In the genomic region with DNA sequence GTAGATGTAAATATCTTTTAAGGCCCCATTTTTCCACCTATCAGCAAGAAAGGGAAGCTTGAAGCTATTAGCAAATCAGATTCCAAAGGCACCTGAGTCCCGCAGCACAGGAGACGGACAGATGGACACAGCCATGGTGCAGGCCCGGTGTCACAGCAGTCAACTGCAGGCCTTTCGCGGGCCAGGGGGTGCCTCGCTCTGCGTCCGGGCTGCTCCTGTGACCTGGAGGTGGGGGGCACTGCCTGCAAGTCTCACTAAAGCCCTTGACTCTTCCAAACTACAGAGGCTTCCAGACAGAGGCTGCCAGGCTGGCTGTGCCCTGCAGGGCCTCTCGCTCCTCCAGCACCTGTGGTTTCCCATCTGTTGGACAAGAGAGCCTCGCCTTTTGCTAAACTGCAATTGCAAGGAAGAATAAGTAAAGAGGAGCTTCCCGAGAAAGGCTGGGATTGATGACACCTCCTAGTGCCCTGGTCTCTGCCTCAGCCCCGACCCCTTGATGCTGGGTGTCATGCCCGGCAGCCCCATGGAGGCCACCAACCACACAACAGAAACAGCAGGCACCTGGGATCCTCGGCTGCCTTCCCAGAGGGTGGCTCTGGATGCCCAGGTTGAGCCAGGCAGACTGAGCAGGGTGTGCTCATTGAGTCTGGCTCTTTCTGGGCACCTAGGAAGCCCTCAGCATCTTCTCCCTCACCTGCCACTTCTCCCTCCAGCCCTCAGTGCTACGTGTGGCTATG, we compare ENCODE assay signal across 20 cellular contexts.
DNase-seq lines count a peak whose midpoint lies in the region; ATAC-seq and TF ChIP-seq lines count a peak whose summit lies in the region.
"Had no signal": no experiment of that assay in that cellular context is flagged by ENCODE, and none has a peak within 500 bp of the region (broad histone marks: within the 10 kb centered on the region; RNA-seq: fewer than 3 reads in every experiment).

No MANE protein-coding gene starts in this region.

- no peak overlapping the region for H3K27ac ChIP-seq in endodermal cell (ENCODE audit: low read depth, low read length)
- H3K27ac ChIP-seq: 22Rv1, A549, C4-2B had no signal

- DNase-seq in DMS 273 (lab: John Stamatoyannopoulos, UW; ENCODE audit: unreplicated experiment) (peak; percentile 3), DMS 273 treated with DMSO at 0.1 percent for 48 hours (lab: John Stamatoyannopoulos, UW) (no peak), G401 (ENCODE audit: low spot score) (peak; percentile 70), endodermal cell (peak; percentile 29), NCI-H526 treated with DMSO at 0.1 percent for 48 hours (lab: John Stamatoyannopoulos, UW) (no peak)
- DNase-seq: AML-193; Caco-2; CD4-positive, alpha-beta T cell; DMS53; DND-41; EL; HCEC 1CT; IMR-90 had no signal

- H3K4me1 ChIP-seq in endodermal cell (ENCODE audit: control insufficient read depth, insufficient read depth, low read length) = peaks cover 2% of the 10 kb centered on the region
- H3K4me1 ChIP-seq: A549, Caco-2 had no signal

- no peak for TF ChIP-seq CTCF in endodermal cell (conservative IDR thresholded peaks at IDR 0.05)
- TF ChIP-seq CTCF in nephron (IDR thresholded peaks at IDR 0.05; ENCODE audit: unreplicated experiment in 3 of 3) = no peak

- H3K4me3 Mint-ChIP-seq in endodermal cell (no peak overlapping the region), nephron (peak overlapping the region in 1 of 3 experiments; percentile 24)
- H3K4me3 Mint-ChIP-seq: CD4-positive, alpha-beta T cell; GM23338 had no signal

- H3K27me3 Mint-ChIP-seq in endodermal cell (ENCODE audit: insufficient read depth) (no peaks in the 10 kb centered on the region), nephron (ENCODE audit: low read depth) (peaks cover 3% of the 10 kb centered on the region)

- peaks cover 3% of the 10 kb centered on the region for H3K9me3 ChIP-seq in endodermal cell (ENCODE audit: control insufficient read depth, low read length)
- H3K9me3 ChIP-seq: A549, Caco-2 had no signal

- no peak overlapping the region for H3K9ac ChIP-seq in endodermal cell (ENCODE audit: extremely low read depth, low read length, poor library complexity, severe bottlenecking)

- H3K4me1 Mint-ChIP-seq in endodermal cell (no peaks in the 10 kb centered on the region), nephron (peaks cover 32% of the 10 kb centered on the region)

- H3K36me3 Mint-ChIP-seq in endodermal cell (ENCODE audit: low read depth) = no peaks in the 10 kb centered on the region
- H3K36me3 Mint-ChIP-seq in nephron (ENCODE audit: low read depth) = no peaks in the 10 kb centered on the region

- no peaks in the 10 kb centered on the region for H3K36me3 ChIP-seq in endodermal cell (ENCODE audit: control insufficient read depth, insufficient read depth, low read length)

- ATAC-seq in GM18858 (IDR thresholded peaks at IDR 0.05; ENCODE audit: unreplicated experiment) = no peak
- ATAC-seq in GM18873 (IDR thresholded peaks at IDR 0.05; ENCODE audit: low FRiP score, unreplicated experiment) = no peak
- ATAC-seq: A549, GM23338 had no signal

- H3K27me3 ChIP-seq in endodermal cell (ENCODE audit: control insufficient read depth, insufficient read depth, low read length, poor library complexity, severe bottlenecking) = no peaks in the 10 kb centered on the region

- H3K9me3 Mint-ChIP-seq in endodermal cell = no peaks in the 10 kb centered on the region
- H3K9me3 Mint-ChIP-seq in nephron = no peaks in the 10 kb centered on the region
- H3K9me3 Mint-ChIP-seq: GM23338 had no signal

- in situ Hi-C loops in G401 (cut with HindIII; ENCODE audit: low sequenced_read_pairs) = loop anchor here (5.0 kb wide), 1 partner anchor 50 kb away; no protein-coding TSS in a partner anchor

- no peak overlapping the region for H3K27ac Mint-ChIP-seq in endodermal cell
- peak overlapping the region; percentile 91 to 95 (median 92) for H3K27ac Mint-ChIP-seq in nephron
- H3K27ac Mint-ChIP-seq: CD4-positive, alpha-beta T cell; GM23338 had no signal

- 93 to 96% methylated on average over 9 to 15 of the region's 15 CpGs for WGBS in endodermal cell (ENCODE audit: insufficient coverage in 1 of 2, insufficient read length in 1 of 2), 2 experiments

- H3K4me3 ChIP-seq in endodermal cell (ENCODE audit: low read length) = no peak overlapping the region
- H3K4me3 ChIP-seq: A549, GM23338 had no signal

Comparison
In these comparisons a context has a peak if more than half of its experiments do, and no peak if none do; other contexts are left out.
1. DNase-seq: peak in DMS 273 (single experiment), G401 (single experiment) and endodermal cell (single experiment); none in DMS 273 treated with DMSO at 0.1 percent for 48 hours (single experiment) and NCI-H526 treated with DMSO at 0.1 percent for 48 hours (single experiment).